20 cellular contexts compared by ENCODE assay signal in genomic region chr6:133503330-133503729, GRCh38.
A peak's percentile ranks its signal among the peaks of the same experiment; 100 is the strongest.
DNase-seq lines count a peak whose midpoint lies in the region; TF ChIP-seq lines count a peak whose summit lies in the region.
"Had no signal": no experiment of that assay in that cellular context is flagged by ENCODE, and none has a peak within 500 bp of the region (broad histone marks: within the 10 kb centered on the region; RNA-seq: fewer than 3 reads in every experiment).

No MANE protein-coding gene starts in this region.

- DNase-seq in AG10803 (ENCODE audit: low read depth) (peak; percentile 62), SK-N-DZ (ENCODE audit: low spot score) (peak; percentile 81), fibroblast of the conjunctiva (ENCODE audit: low read depth) (peak; percentile 18), osteocyte (ENCODE audit: extremely low spot score, unreplicated experiment) (no peak), SHP77 (lab: John Stamatoyannopoulos, UW) (no peak), HT-29 (ENCODE audit: low spot score) (no peak), ACHN (no peak)
- DNase-seq in stimulated activated CD4-positive, alpha-beta T cell treated with anti-CD3 and anti-CD28 coated beads, Interleukin-4, amount 100 ng/mL, for 24 hours = no peak
- DNase-seq: activated B cell treated with CpG ODN at 0.5 μM for 24 hours; activated CD8-positive, alpha-beta T cell treated with anti-CD3 and anti-CD28 coated beads, Interleukin-2, amount 10 ng/mL, durations not matched to agents 7 days and 5 days; activated naive CD8-positive, alpha-beta T cell treated with anti-CD3 and anti-CD28 coated beads, Interleukin-2, amount 50 U/mL, for 24 hours; activated T-cell treated with anti-CD3 and anti-CD28 coated beads, Interleukin-2, amount 50 U/mL, for 72 hours; COR-L47; NCI-H1417; NCI-H345; nephron progenitor cell; stimulated activated naive CD8-positive, alpha-beta T cell treated with anti-CD3 and anti-CD28 coated beads, Interleukin-15, amount 100 ng/mL, for 72 hours; T-helper 2 cell had no signal

- no peaks in the 10 kb centered on the region for H3K36me3 Mint-ChIP-seq in osteocyte (ENCODE audit: unreplicated experiment)

- H3K4me3 ChIP-seq in AG10803 (ENCODE audit: low read length) = no peak overlapping the region
- H3K4me3 ChIP-seq: gastroesophageal sphincter, lung had no signal

- H3K27me3 Mint-ChIP-seq in osteocyte (ENCODE audit: unreplicated experiment) = peaks cover 7% of the 10 kb centered on the region

- peak overlapping the region; percentile 90 for H3K27ac Mint-ChIP-seq in osteocyte (ENCODE audit: unreplicated experiment)
- H3K27ac Mint-ChIP-seq: activated B cell treated with CpG ODN at 0.5 μM for 24 hours; activated CD8-positive, alpha-beta T cell treated with anti-CD3 and anti-CD28 coated beads, Interleukin-2, amount 10 ng/mL, durations not matched to agents 7 days and 5 days; activated naive CD8-positive, alpha-beta T cell treated with anti-CD3 and anti-CD28 coated beads, Interleukin-2, amount 50 U/mL, for 24 hours; activated T-cell treated with anti-CD3 and anti-CD28 coated beads, Interleukin-2, amount 50 U/mL, for 72 hours; nephron progenitor cell; stimulated activated naive CD8-positive, alpha-beta T cell treated with anti-CD3 and anti-CD28 coated beads, Interleukin-15, amount 100 ng/mL, for 72 hours had no signal

- TF ChIP-seq CTCF in AG10803 (conservative IDR thresholded peaks at IDR 0.05; ENCODE audit: low read length) (no peak), osteocyte (IDR thresholded peaks at IDR 0.05) (no peak)

- in situ Hi-C loops in ACHN (cut with HindIII; ENCODE audit: low pct_ligation_motif_present, low pct_unique_long_range_greater_than_20kb, low sequenced_read_pairs) = no loop called here

- no peaks in the 10 kb centered on the region for H3K9me3 Mint-ChIP-seq in osteocyte (ENCODE audit: unreplicated experiment)
- H3K9me3 Mint-ChIP-seq: activated naive CD8-positive, alpha-beta T cell treated with anti-CD3 and anti-CD28 coated beads, Interleukin-2, amount 50 U/mL, for 24 hours; nephron progenitor cell; stimulated activated naive CD8-positive, alpha-beta T cell treated with anti-CD3 and anti-CD28 coated beads, Interleukin-15, amount 100 ng/mL, for 72 hours had no signal

- H3K4me3 Mint-ChIP-seq in osteocyte (ENCODE audit: unreplicated experiment) = no peak overlapping the region
- H3K4me3 Mint-ChIP-seq: activated B cell treated with CpG ODN at 0.5 μM for 24 hours; activated CD8-positive, alpha-beta T cell treated with anti-CD3 and anti-CD28 coated beads, Interleukin-2, amount 10 ng/mL, durations not matched to agents 7 days and 5 days; activated naive CD8-positive, alpha-beta T cell treated with anti-CD3 and anti-CD28 coated beads, Interleukin-2, amount 50 U/mL, for 24 hours; activated T-cell treated with anti-CD3 and anti-CD28 coated beads, Interleukin-2, amount 50 U/mL, for 72 hours; nephron progenitor cell; stimulated activated naive CD8-positive, alpha-beta T cell treated with anti-CD3 and anti-CD28 coated beads, Interleukin-15, amount 100 ng/mL, for 72 hours had no signal

- H3K4me1 Mint-ChIP-seq in osteocyte (ENCODE audit: unreplicated experiment) = peaks cover 54% of the 10 kb centered on the region
- H3K4me1 Mint-ChIP-seq: activated B cell treated with CpG ODN at 0.5 μM for 24 hours; activated naive CD8-positive, alpha-beta T cell treated with anti-CD3 and anti-CD28 coated beads, Interleukin-2, amount 50 U/mL, for 24 hours; stimulated activated naive CD8-positive, alpha-beta T cell treated with anti-CD3 and anti-CD28 coated beads, Interleukin-15, amount 100 ng/mL, for 72 hours had no signal

Comparison
In these comparisons a context has a peak if more than half of its experiments do, and no peak if none do; other contexts are left out.
1. DNase-seq: peak in AG10803 (single experiment), SK-N-DZ (single experiment) and fibroblast of the conjunctiva (single experiment); none in osteocyte (single experiment), SHP77 (0 of 2), HT-29 (single experiment), stimulated activated CD4-positive, alpha-beta T cell treated with anti-CD3 and anti-CD28 coated beads, Interleukin-4, amount 100 ng/mL, for 24 hours (single experiment) and ACHN (single experiment).